ENCODE assay signal across 19 cellular contexts in the genomic region with DNA sequence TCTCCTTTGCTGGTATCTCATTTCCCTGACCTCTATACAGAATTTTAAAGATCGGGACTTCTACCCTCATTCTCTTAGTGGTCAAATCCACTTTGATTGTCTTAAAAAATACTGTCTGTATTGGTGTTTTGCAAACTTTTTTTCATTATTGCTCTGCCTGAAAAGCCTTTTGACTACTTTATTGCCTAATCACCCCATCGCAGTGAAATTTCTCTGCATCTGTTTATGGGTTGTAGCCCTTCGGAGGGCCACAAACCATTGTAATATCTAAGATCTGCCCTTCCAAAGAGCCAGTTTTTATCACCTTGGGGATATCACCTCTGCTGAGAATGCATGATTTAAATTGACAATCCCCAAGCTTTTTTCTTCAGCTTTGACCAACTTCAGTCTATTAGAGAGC. TPM values are rescaled to one million over a fixed set of nuclear protein-coding genes. Genes with fewer than 3 reads are reported as not detected.
DNase-seq lines count a peak whose midpoint lies in the region; ATAC-seq and TF ChIP-seq lines count a peak whose summit lies in the region.
"Had no signal": no experiment of that assay in that cellular context is flagged by ENCODE, and none has a peak within 500 bp of the region (broad histone marks: within the 10 kb centered on the region; RNA-seq: fewer than 3 reads in every experiment).

No MANE protein-coding gene starts in this region.

- BruUV-seq in MCF 10A (replicated peaks; lab: Mats Ljungman, UMichigan), result no TSS peak

- TF ChIP-seq POLR2A in breast epithelium (IDR thresholded peaks at IDR 0.05), result no peak

- no peak overlapping the region for H3K9ac ChIP-seq in Karpas-422 (ENCODE audit: low read length)

- H3K9me3 ChIP-seq in breast epithelium (no peaks in the 10 kb centered on the region), Karpas-422 (ENCODE audit: low read length) (no peaks in the 10 kb centered on the region)
- H3K9me3 ChIP-seq: Peyer's patch, right atrium auricular region, thyroid gland had no signal

- POLR2A ChIA-PET in MCF 10A (lab: Yijun Ruan, JAX), result interaction anchor here (1.1 kb wide), 1 partner anchor 10 kb away, joined by 3 read pairs; no protein-coding TSS in a partner anchor

- H3K27ac Mint-ChIP-seq in MCF 10A (ENCODE audit: low read depth, unreplicated experiment) (peak overlapping the region; percentile 28), memory B cell (peak overlapping the region; percentile 30)
- peak overlapping the region; percentile 62 for H3K27ac Mint-ChIP-seq in activated T-helper 2 cell treated with anti-CD3 and anti-CD28 coated beads, Interferon-gamma antibody, Interleukin-2, Interleukin-4, amounts not matched to agents 10 μg/mL and 5 μg/mL and 100 μg/mL, durations not matched to agents 14 hours and 24 hours and 36 hours

- no peaks in the 10 kb centered on the region for H3K4me1 ChIP-seq in breast epithelium
- H3K4me1 ChIP-seq in Karpas-422 (ENCODE audit: low read length), result peaks cover 76% of the 10 kb centered on the region
- H3K4me1 ChIP-seq: right atrium auricular region, thyroid gland had no signal

- TF ChIP-seq CTCF in MCF 10A (IDR thresholded peaks at IDR 0.05; ENCODE audit: unreplicated experiment) (no peak), breast epithelium (IDR thresholded peaks at IDR 0.05) (no peak)

- H3K27ac ChIP-seq in breast epithelium (no peak overlapping the region), Karpas-422 (ENCODE audit: low read length) (no peak overlapping the region)
- H3K27ac ChIP-seq: Peyer's patch, right atrium auricular region, thyroid gland had no signal

- H3K36me3 Mint-ChIP-seq in MCF 10A (ENCODE audit: insufficient read depth, unreplicated experiment) (peaks cover 19% of the 10 kb centered on the region), memory B cell (peaks cover 2% of the 10 kb centered on the region)
- peaks cover 45% of the 10 kb centered on the region for H3K36me3 Mint-ChIP-seq in activated T-helper 2 cell treated with anti-CD3 and anti-CD28 coated beads, Interferon-gamma antibody, Interleukin-2, Interleukin-4, amounts not matched to agents 10 μg/mL and 5 μg/mL and 100 μg/mL, durations not matched to agents 14 hours and 24 hours and 36 hours (ENCODE audit: low read depth)

- no peaks in the 10 kb centered on the region for H3K27me3 ChIP-seq in breast epithelium
- no peaks in the 10 kb centered on the region for H3K27me3 ChIP-seq in Karpas-422 (ENCODE audit: low read length)
- H3K27me3 ChIP-seq: Peyer's patch, right atrium auricular region, thyroid gland had no signal

- H3K4me3 Mint-ChIP-seq in MCF 10A (ENCODE audit: unreplicated experiment) (no peak overlapping the region), memory B cell (no peak overlapping the region)
- no peak overlapping the region for H3K4me3 Mint-ChIP-seq in activated T-helper 2 cell treated with anti-CD3 and anti-CD28 coated beads, Interferon-gamma antibody, Interleukin-2, Interleukin-4, amounts not matched to agents 10 μg/mL and 5 μg/mL and 100 μg/mL, durations not matched to agents 14 hours and 24 hours and 36 hours (ENCODE audit: low read depth)

- H3K4me3 ChIP-seq in breast epithelium, result no peak overlapping the region
- no peak overlapping the region for H3K4me3 ChIP-seq in Karpas-422 (ENCODE audit: low read length)
- H3K4me3 ChIP-seq: Peyer's patch, right atrium auricular region, thyroid gland had no signal

- peaks cover 13% of the 10 kb centered on the region for H3K4me1 Mint-ChIP-seq in MCF 10A (ENCODE audit: insufficient read depth, unreplicated experiment)
- H3K4me1 Mint-ChIP-seq in activated T-helper 2 cell treated with anti-CD3 and anti-CD28 coated beads, Interferon-gamma antibody, Interleukin-2, Interleukin-4, amounts not matched to agents 10 μg/mL and 5 μg/mL and 100 μg/mL, durations not matched to agents 14 hours and 24 hours and 36 hours (ENCODE audit: low read depth), result peaks cover 52% of the 10 kb centered on the region
- H3K4me1 Mint-ChIP-seq in memory B cell, result peaks cover 39% of the 10 kb centered on the region

- no peak overlapping the region for H2AFZ ChIP-seq in Karpas-422 (ENCODE audit: low read length)

- 0 out of 2 replicates have a peak, but pooled peaks cover 3% of the 10 kb centered on the region for H4K20me1 ChIP-seq in Karpas-422 (ENCODE audit: insufficient read depth, low read depth, low read length)

- ATAC-seq in memory B cell (ENCODE audit: low read depth) (no peak), GM19463 (IDR thresholded peaks at IDR 0.05; ENCODE audit: unreplicated experiment) (no peak), HG03521 (IDR thresholded peaks at IDR 0.05; ENCODE audit: unreplicated experiment) (no peak)
- ATAC-seq: left lobe of liver had no signal

- H3K27me3 Mint-ChIP-seq in MCF 10A (ENCODE audit: insufficient read depth, unreplicated experiment) (no peaks in the 10 kb centered on the region), memory B cell (no peaks in the 10 kb centered on the region)
- H3K27me3 Mint-ChIP-seq in activated T-helper 2 cell treated with anti-CD3 and anti-CD28 coated beads, Interferon-gamma antibody, Interleukin-2, Interleukin-4, amounts not matched to agents 10 μg/mL and 5 μg/mL and 100 μg/mL, durations not matched to agents 14 hours and 24 hours and 36 hours (ENCODE audit: low read depth), result no peaks in the 10 kb centered on the region

- H3K4me2 ChIP-seq in Karpas-422 (ENCODE audit: low read depth, low read length, poor library complexity, severe bottlenecking), result no peak overlapping the region

- peaks cover 100% of the 10 kb centered on the region for H3K79me2 ChIP-seq in Karpas-422 (ENCODE audit: low read length)

- H3K9me3 Mint-ChIP-seq in MCF 10A (ENCODE audit: unreplicated experiment) (no peaks in the 10 kb centered on the region), memory B cell (no peaks in the 10 kb centered on the region)
- H3K9me3 Mint-ChIP-seq in activated T-helper 2 cell treated with anti-CD3 and anti-CD28 coated beads, Interferon-gamma antibody, Interleukin-2, Interleukin-4, amounts not matched to agents 10 μg/mL and 5 μg/mL and 100 μg/mL, durations not matched to agents 14 hours and 24 hours and 36 hours, result no peaks in the 10 kb centered on the region

- DNase-seq in MCF 10A (ENCODE audit: unreplicated experiment), result no peak
- no peak for DNase-seq in breast epithelium (ENCODE audit: low spot score in 2 of 2)
- DNase-seq in activated T-helper 2 cell treated with anti-CD3 and anti-CD28 coated beads, Interferon-gamma antibody, Interleukin-2, Interleukin-4, amounts not matched to agents 10 μg/mL and 5 μg/mL and 100 μg/mL, durations not matched to agents 14 hours and 24 hours and 36 hours (ENCODE audit: low spot score), result no peak
- no peak for DNase-seq in memory B cell (ENCODE audit: low spot score in 2 of 2)
- DNase-seq in Karpas-422, result no peak
- no peak for DNase-seq in glomerular visceral epithelial cell (ENCODE audit: extremely low spot score)
- DNase-seq: activated CD4-positive, alpha-beta T cell treated with anti-CD3 and anti-CD28 coated beads, Interleukin-2, amount 50 U/mL, for 48 hours; anterior cingulate cortex; effector memory CD4-positive, alpha-beta T cell; midbrain; NCI-H187; NCI-H82; nucleus accumbens; Peyer's patch; thyroid gland had no signal

- CTCF ChIA-PET in MCF 10A (lab: Yijun Ruan, JAX), result no interaction called here

- intact Hi-C loops in MCF 10A (cut with micrococcal nuclease) (no loop called here), breast epithelium (cut with DNase I; ENCODE audit: low total_unique reads) (no loop called here)
- intact Hi-C loops in activated T-helper 2 cell treated with anti-CD3 and anti-CD28 coated beads, Interferon-gamma antibody, Interleukin-2, Interleukin-4, amounts not matched to agents 10 μg/mL and 5 μg/mL and 100 μg/mL, durations not matched to agents 14 hours and 24 hours and 36 hours (cut with micrococcal nuclease), result loop anchor here (2.0 kb wide), 1 partner anchor 14 kb away; no protein-coding TSS in a partner anchor

- H3K36me3 ChIP-seq in breast epithelium (no peaks in the 10 kb centered on the region), Karpas-422 (ENCODE audit: insufficient read depth, low read length) (peaks cover 5% of the 10 kb centered on the region; the same call in 1 of the 2 replicates)
- H3K36me3 ChIP-seq: right atrium auricular region, thyroid gland had no signal

- H3K9me2 ChIP-seq in Karpas-422 (replicated peaks; ENCODE audit: insufficient read depth, low read length), result no peaks in the 10 kb centered on the region

RNA-seq across cellular contexts. Expression of a gene that starts 21.1 kb away (rescaled TPM):
- total RNA-seq in MCF 10A (2022) (45.0 and 61.0 TPM in 2 replicates), breast epithelium (10 to 100 TPM; 50.8 to 57.4 (median 51.7) TPM)
- total RNA-seq in activated T-helper 2 cell treated with anti-CD3 and anti-CD28 coated beads, Interferon-gamma antibody, Interleukin-2, Interleukin-4, amounts not matched to agents 10 μg/mL and 5 μg/mL and 100 μg/mL, durations not matched to agents 14 hours and 24 hours and 36 hours, result 285 and 294 TPM in 2 replicates
- total RNA-seq in Karpas-422 (2014; rRNA removed; shearing (Covaris generic); ENCODE audit: low replicate concordance), result 58.5 and 81.8 TPM in 2 replicates
